ENCODE assay signal across 16 cellular contexts in genomic region chr13:36834299-36834698, GRCh38. TPM values are rescaled to one million over a fixed set of nuclear protein-coding genes. Genes with fewer than 3 reads are reported as not detected.
DNase-seq lines count a peak whose midpoint lies in the region; ATAC-seq, FAIRE-seq and TF ChIP-seq lines count a peak whose summit lies in the region.
"Had no signal": no experiment of that assay in that cellular context is flagged by ENCODE, and none has a peak within 500 bp of the region (broad histone marks: within the 10 kb centered on the region; RNA-seq: fewer than 3 reads in every experiment).

No MANE protein-coding gene starts in this region.

- no peaks in the 10 kb centered on the region for H3K36me3 ChIP-seq in astrocyte (ENCODE audit: insufficient read depth, low read length)
- H3K36me3 ChIP-seq in CD4-positive, alpha-beta memory T cell (ENCODE audit: insufficient read depth, low read length) = peaks cover 5% of the 10 kb centered on the region

- H4K20me1 ChIP-seq in astrocyte (ENCODE audit: insufficient read depth, low read length) = no peaks in the 10 kb centered on the region

- no peaks in the 10 kb centered on the region for H3K79me2 ChIP-seq in astrocyte (ENCODE audit: insufficient read depth, low read length)

- no peaks in the 10 kb centered on the region for H3K9me3 ChIP-seq in astrocyte (ENCODE audit: insufficient read depth, low read depth, low read length)
- H3K9me3 ChIP-seq in CD4-positive, alpha-beta memory T cell (ENCODE audit: control insufficient read depth in 1 of 2, low read length in 2 of 2) = no peaks in the 10 kb centered on the region
- H3K9me3 ChIP-seq: MG63 had no signal

- no peaks in the 10 kb centered on the region for H3K27me3 Mint-ChIP-seq in activated CD8-positive, alpha-beta T cell treated with anti-CD3 and anti-CD28 coated beads for 36 hours
- no peaks in the 10 kb centered on the region for H3K27me3 Mint-ChIP-seq in activated CD8-positive, alpha-beta T cell treated with anti-CD3 and anti-CD28 coated beads, Interleukin-2, amount 10 ng/mL, durations not matched to agents 7 days and 5 days (ENCODE audit: low read depth)
- no peaks in the 10 kb centered on the region for H3K27me3 Mint-ChIP-seq in astrocyte (ENCODE audit: low read depth, unreplicated experiment)
- no peaks in the 10 kb centered on the region for H3K27me3 Mint-ChIP-seq in CD4-positive, alpha-beta memory T cell

- H3K9me3 Mint-ChIP-seq in activated CD8-positive, alpha-beta T cell treated with anti-CD3 and anti-CD28 coated beads for 36 hours = no peaks in the 10 kb centered on the region
- no peaks in the 10 kb centered on the region for H3K9me3 Mint-ChIP-seq in activated CD8-positive, alpha-beta T cell treated with anti-CD3 and anti-CD28 coated beads, Interleukin-2, amount 10 ng/mL, durations not matched to agents 7 days and 5 days (ENCODE audit: insufficient read depth)
- H3K9me3 Mint-ChIP-seq in astrocyte (ENCODE audit: unreplicated experiment) = no peaks in the 10 kb centered on the region
- H3K9me3 Mint-ChIP-seq in CD4-positive, alpha-beta memory T cell = no peaks in the 10 kb centered on the region

- no peaks in the 10 kb centered on the region for H3K27me3 ChIP-seq in astrocyte (ENCODE audit: insufficient read depth, low read length)
- H3K27me3 ChIP-seq in CD4-positive, alpha-beta memory T cell (ENCODE audit: insufficient read depth, low read length) = no peaks in the 10 kb centered on the region
- H3K27me3 ChIP-seq: MG63 had no signal

- peaks cover 7% of the 10 kb centered on the region for H3K36me3 Mint-ChIP-seq in activated CD8-positive, alpha-beta T cell treated with anti-CD3 and anti-CD28 coated beads for 36 hours (ENCODE audit: low read depth)
- H3K36me3 Mint-ChIP-seq in activated CD8-positive, alpha-beta T cell treated with anti-CD3 and anti-CD28 coated beads, Interleukin-2, amount 10 ng/mL, durations not matched to agents 7 days and 5 days (ENCODE audit: low read depth) = peaks cover 13% of the 10 kb centered on the region
- H3K36me3 Mint-ChIP-seq in astrocyte (ENCODE audit: low read depth, unreplicated experiment) = peaks cover 3% of the 10 kb centered on the region
- H3K36me3 Mint-ChIP-seq in CD4-positive, alpha-beta memory T cell = peaks cover 10 to 21% of the 10 kb centered on the region in 2 donors

- no peak for DNase-seq in activated CD8-positive, alpha-beta T cell treated with anti-CD3 and anti-CD28 coated beads for 36 hours
- no peak for DNase-seq in activated CD8-positive, alpha-beta T cell treated with anti-CD3 and anti-CD28 coated beads, Interleukin-2, amount 10 ng/mL, durations not matched to agents 7 days and 5 days
- DNase-seq in HCEC 1CT (peak; percentile 45), astrocyte (ENCODE audit: low read depth) (peak; percentile 22), kidney tubule cell (ENCODE audit: low spot score) (peak; percentile 29), OCI-M1 (lab: John Stamatoyannopoulos, UW) (no peak)
- DNase-seq in CD4-positive, alpha-beta memory T cell = no peak
- DNase-seq: DMS79, GDM1, MG63, NCI-H1092 treated with DMSO at 0.1 percent for 48 hours, NCI-H1694 treated with DMSO at 0.1 percent for 48 hours, Right ventricle myocardium superior had no signal

- no peak overlapping the region for H3K4me3 ChIP-seq in astrocyte (ENCODE audit: insufficient read depth, low read depth, low read length)
- H3K4me3 ChIP-seq in CD4-positive, alpha-beta memory T cell (ENCODE audit: low read length in 2 of 2) = no peak overlapping the region
- H3K4me3 ChIP-seq: MG63 had no signal

- CTCF ChIA-PET in activated CD8-positive, alpha-beta T cell treated with anti-CD3 and anti-CD28 coated beads for 36 hours (lab: Charles Lee) = no interaction called here
- CTCF ChIA-PET in activated CD8-positive, alpha-beta T cell treated with anti-CD3 and anti-CD28 coated beads, Interleukin-2, amount 10 ng/mL, durations not matched to agents 7 days and 5 days (lab: Charles Lee) = no interaction called here
- CTCF ChIA-PET in CD4-positive, alpha-beta memory T cell (lab: Charles Lee; ENCODE audit: partially characterized antibody) = no interaction called here

- TF ChIP-seq CTCF in activated CD8-positive, alpha-beta T cell treated with anti-CD3 and anti-CD28 coated beads for 36 hours (IDR thresholded peaks at IDR 0.05) = no peak
- no peak for TF ChIP-seq CTCF in astrocyte (IDR thresholded peaks at IDR 0.05; ENCODE audit: insufficient read depth, low read depth, low read length)

- POLR2A ChIA-PET in activated CD8-positive, alpha-beta T cell treated with anti-CD3 and anti-CD28 coated beads for 36 hours (lab: Charles Lee) = no interaction called here
- POLR2A ChIA-PET in activated CD8-positive, alpha-beta T cell treated with anti-CD3 and anti-CD28 coated beads, Interleukin-2, amount 10 ng/mL, durations not matched to agents 7 days and 5 days (lab: Charles Lee) = no interaction called here
- POLR2A ChIA-PET in CD4-positive, alpha-beta memory T cell (lab: Charles Lee; ENCODE audit: partially characterized antibody) = no interaction called here

- H3K27ac Mint-ChIP-seq in activated CD8-positive, alpha-beta T cell treated with anti-CD3 and anti-CD28 coated beads for 36 hours = no peak overlapping the region
- H3K27ac Mint-ChIP-seq in activated CD8-positive, alpha-beta T cell treated with anti-CD3 and anti-CD28 coated beads, Interleukin-2, amount 10 ng/mL, durations not matched to agents 7 days and 5 days = no peak overlapping the region
- no peak overlapping the region for H3K27ac Mint-ChIP-seq in astrocyte (ENCODE audit: unreplicated experiment)
- H3K27ac Mint-ChIP-seq in CD4-positive, alpha-beta memory T cell = no peak overlapping the region

- no peak overlapping the region for H2AFZ ChIP-seq in astrocyte (ENCODE audit: low read depth, low read length)

- H3K9ac ChIP-seq in astrocyte (ENCODE audit: low read length) = no peak overlapping the region

- no peak overlapping the region for H3K4me2 ChIP-seq in astrocyte (ENCODE audit: low read length)

- FAIRE-seq in astrocyte (lab: Jason Lieb, UNC) = no peak
- FAIRE-seq: HepG2 had no signal

- H3K4me3 Mint-ChIP-seq in activated CD8-positive, alpha-beta T cell treated with anti-CD3 and anti-CD28 coated beads for 36 hours = no peak overlapping the region
- no peak overlapping the region for H3K4me3 Mint-ChIP-seq in activated CD8-positive, alpha-beta T cell treated with anti-CD3 and anti-CD28 coated beads, Interleukin-2, amount 10 ng/mL, durations not matched to agents 7 days and 5 days
- H3K4me3 Mint-ChIP-seq in astrocyte (ENCODE audit: unreplicated experiment) = no peak overlapping the region
- H3K4me3 Mint-ChIP-seq in CD4-positive, alpha-beta memory T cell = no peak overlapping the region

- H3K4me1 ChIP-seq in astrocyte (ENCODE audit: insufficient read depth, low read length) = no peaks in the 10 kb centered on the region
- no peaks in the 10 kb centered on the region for H3K4me1 ChIP-seq in CD4-positive, alpha-beta memory T cell (ENCODE audit: insufficient read depth, low read length)

- intact Hi-C loops in activated CD8-positive, alpha-beta T cell treated with anti-CD3 and anti-CD28 coated beads for 36 hours (cut with micrococcal nuclease) = no loop called here
- intact Hi-C loops in CD4-positive, alpha-beta memory T cell (cut with micrococcal nuclease) = no loop called here

- H3K4me1 Mint-ChIP-seq in activated CD8-positive, alpha-beta T cell treated with anti-CD3 and anti-CD28 coated beads for 36 hours (ENCODE audit: low read depth) = no peaks in the 10 kb centered on the region
- no peaks in the 10 kb centered on the region for H3K4me1 Mint-ChIP-seq in activated CD8-positive, alpha-beta T cell treated with anti-CD3 and anti-CD28 coated beads, Interleukin-2, amount 10 ng/mL, durations not matched to agents 7 days and 5 days (ENCODE audit: low read depth)
- H3K4me1 Mint-ChIP-seq in astrocyte (ENCODE audit: low read depth, unreplicated experiment) = peaks cover under 1% of the 10 kb centered on the region
- H3K4me1 Mint-ChIP-seq in CD4-positive, alpha-beta memory T cell = peaks cover 0 to 5% (median 1%) of the 10 kb centered on the region in 4 donors

- ATAC-seq in activated CD8-positive, alpha-beta T cell treated with anti-CD3 and anti-CD28 coated beads for 36 hours = peak; percentile 74
- no peak for ATAC-seq in activated CD8-positive, alpha-beta T cell treated with anti-CD3 and anti-CD28 coated beads, Interleukin-2, amount 10 ng/mL, durations not matched to agents 7 days and 5 days
- ATAC-seq in HG03378 (IDR thresholded peaks at IDR 0.05; ENCODE audit: unreplicated experiment) = no peak
- ATAC-seq: HepG2 had no signal

- no peak overlapping the region for H3K27ac ChIP-seq in astrocyte (ENCODE audit: low read depth, low read length)
- H3K27ac ChIP-seq in CD4-positive, alpha-beta memory T cell (ENCODE audit: low read depth, low read length) = no peak overlapping the region
- H3K27ac ChIP-seq: C4-2B had no signal

RNA-seq across cellular contexts. Expression of gene RFXAP, which starts 15.3 kb away (rescaled TPM):
- total RNA-seq in activated CD8-positive, alpha-beta T cell treated with anti-CD3 and anti-CD28 coated beads for 36 hours = 10 to 100 TPM; 14.1 to 15.4 TPM
- 10 to 100 TPM; 12.8 to 13.9 TPM for total RNA-seq in activated CD8-positive, alpha-beta T cell treated with anti-CD3 and anti-CD28 coated beads, Interleukin-2, amount 10 ng/mL, durations not matched to agents 7 days and 5 days
- total RNA-seq in astrocyte = 5.5 and 5.9 TPM in 2 replicates
- 1 to 10 TPM; 8.8 to 9.9 TPM for total RNA-seq in CD4-positive, alpha-beta memory T cell
- polyA plus RNA-seq in CD4-positive, alpha-beta memory T cell = 1 to 10 TPM; 1.6 to 2.8 TPM

Comparison
In these comparisons a context has a peak if more than half of its experiments do, and no peak if none do; other contexts are left out.
1. DNase-seq: peak in HCEC 1CT (single experiment), astrocyte (single experiment) and kidney tubule cell (single experiment); none in activated CD8-positive, alpha-beta T cell treated with anti-CD3 and anti-CD28 coated beads for 36 hours (single experiment), activated CD8-positive, alpha-beta T cell treated with anti-CD3 and anti-CD28 coated beads, Interleukin-2, amount 10 ng/mL, durations not matched to agents 7 days and 5 days (single experiment), CD4-positive, alpha-beta memory T cell (0 of 5) and OCI-M1 (single experiment).